15 cellular contexts compared by ENCODE assay signal in the genomic region with DNA sequence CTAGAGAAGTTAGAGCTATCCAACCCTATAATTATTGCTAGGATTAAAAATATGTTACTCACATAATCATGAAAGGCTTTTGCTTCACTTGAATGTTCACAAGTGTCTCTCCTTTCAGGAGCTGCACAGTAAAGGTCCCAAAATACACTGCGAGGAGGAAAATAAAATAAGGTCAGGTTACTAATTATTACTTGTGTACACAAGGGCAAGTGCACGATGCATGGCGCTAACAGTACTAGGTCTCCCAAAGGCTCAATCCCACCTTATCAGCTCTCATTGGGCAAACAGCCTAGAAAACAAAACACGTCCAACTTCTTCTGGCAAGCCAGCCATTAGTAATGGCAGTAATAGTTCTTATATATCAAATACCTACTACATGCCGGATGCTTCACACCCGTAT. TPM values are rescaled to one million over a fixed set of nuclear protein-coding genes. Genes with fewer than 3 reads are reported as not detected.
A peak's percentile ranks its signal among the peaks of the same experiment; 100 is the strongest.
DNase-seq lines count a peak whose midpoint lies in the region; ATAC-seq and TF ChIP-seq lines count a peak whose summit lies in the region.
"Had no signal": no experiment of that assay in that cellular context is flagged by ENCODE, and none has a peak within 500 bp of the region (broad histone marks: within the 10 kb centered on the region; RNA-seq: fewer than 3 reads in every experiment).

No MANE protein-coding gene starts in this region.

- H3K36me3 Mint-ChIP-seq in natural killer cell: peaks cover 44% of the 10 kb centered on the region

- intact Hi-C loops in natural killer cell (cut with micrococcal nuclease): loop anchor here (10.0 kb wide), 2 partner anchors 87 to 277 kb away; no protein-coding TSS in a partner anchor

- TF ChIP-seq CTCF in natural killer cell (IDR thresholded peaks at IDR 0.05): no peak

- peak overlapping the region; percentile 29 to 84 for H3K27ac Mint-ChIP-seq in natural killer cell
- H3K27ac Mint-ChIP-seq: activated CD4-positive, alpha-beta memory T cell treated with anti-CD3 and anti-CD28 coated beads, Interleukin-2, amount 10 ng/mL, durations not matched to agents 7 days and 5 days had no signal

- no peaks in the 10 kb centered on the region for H3K9me3 Mint-ChIP-seq in natural killer cell
- H3K9me3 Mint-ChIP-seq: activated CD4-positive, alpha-beta memory T cell treated with anti-CD3 and anti-CD28 coated beads, Interleukin-2, amount 10 ng/mL, durations not matched to agents 7 days and 5 days; IgD-negative memory B cell had no signal

- no peaks in the 10 kb centered on the region for H3K27me3 Mint-ChIP-seq in natural killer cell (ENCODE audit: low read depth in 2 of 2)
- H3K27me3 Mint-ChIP-seq: activated CD4-positive, alpha-beta memory T cell treated with anti-CD3 and anti-CD28 coated beads, Interleukin-2, amount 10 ng/mL, durations not matched to agents 7 days and 5 days; IgD-negative memory B cell had no signal

- H3K4me3 Mint-ChIP-seq in natural killer cell: peak overlapping the region; percentile 90
- H3K4me3 Mint-ChIP-seq: activated CD4-positive, alpha-beta memory T cell treated with anti-CD3 and anti-CD28 coated beads, Interleukin-2, amount 10 ng/mL, durations not matched to agents 7 days and 5 days had no signal

- no peak for ATAC-seq in natural killer cell
- ATAC-seq: stimulated activated naive CD8-positive, alpha-beta T cell treated with anti-CD3 and anti-CD28 coated beads, Interleukin-15, Interleukin-2, amounts not matched to agents 100 U/mL and 50 U/mL, for 24 hours had no signal

- DNase-seq in COR-L47 (lab: John Stamatoyannopoulos, UW): peak; percentile 44
- DNase-seq in NCI-H128 (lab: John Stamatoyannopoulos, UW; ENCODE audit: unreplicated experiment): peak; percentile 42
- DNase-seq in NCI-H69 (lab: John Stamatoyannopoulos, UW): peak; percentile 79
- no peak for DNase-seq in natural killer cell
- no peak for DNase-seq in kidney tubule cell (ENCODE audit: low spot score)
- no peak for DNase-seq in activated CD8-positive, alpha-beta memory T cell treated with anti-CD3 and anti-CD28 coated beads for 24 hours
- DNase-seq in HT-29 (ENCODE audit: low spot score): no peak
- DNase-seq in kidney glomerular epithelial cell (lab: John Stamatoyannopoulos, UW): no peak
- DNase-seq: activated CD4-positive, alpha-beta memory T cell treated with anti-CD3 and anti-CD28 coated beads, Interleukin-2, amount 10 ng/mL, durations not matched to agents 7 days and 5 days; NCI-H774; posterior cingulate gyrus; stimulated activated CD4-positive, alpha-beta T cell treated with anti-CD3 and anti-CD28 coated beads, Interleukin-12 subunit alpha, Interleukin-12 subunit beta, amount 100 ng/mL, for 4 hours; stimulated activated naive CD8-positive, alpha-beta T cell treated with anti-CD3 and anti-CD28 coated beads, Interleukin-15, Interleukin-2, amounts not matched to agents 100 U/mL and 50 U/mL, for 24 hours; SW 1271 had no signal

- H3K4me1 Mint-ChIP-seq in natural killer cell: peaks cover 79 to 81% of the 10 kb centered on the region in 2 donors

RNA-seq across cellular contexts. Expression of a gene that starts 4.4 kb away (rescaled TPM):
- 100 to 1,000 TPM; 162 to 224 (median 164) TPM for total RNA-seq in natural killer cell
- total RNA-seq in HT-29 (2014; rRNA removed; shearing (Covaris generic)): 15.5 and 18.2 TPM in 2 replicates

Comparison
In these comparisons a context has a peak if more than half of its experiments do, and no peak if none do; other contexts are left out.
1. DNase-seq: peak in COR-L47 (single experiment), NCI-H128 (single experiment) and NCI-H69 (single experiment); none in natural killer cell (single experiment), kidney tubule cell (single experiment), activated CD8-positive, alpha-beta memory T cell treated with anti-CD3 and anti-CD28 coated beads for 24 hours (single experiment), HT-29 (single experiment) and kidney glomerular epithelial cell (single experiment).